Comparison of ENCODE assay signal across 12 cellular contexts in genomic region chr14:103549361-103550311, GRCh38. TPM values are rescaled to one million over a fixed set of nuclear protein-coding genes. Genes with fewer than 3 reads are reported as not detected.
DNase-seq lines count a peak whose midpoint lies in the region; ATAC-seq and TF ChIP-seq lines count a peak whose summit lies in the region.
"Had no signal": no experiment of that assay in that cellular context is flagged by ENCODE, and none has a peak within 500 bp of the region (broad histone marks: within the 10 kb centered on the region; RNA-seq: fewer than 3 reads in every experiment).

No MANE protein-coding gene starts in this region.

- H3K9me3 ChIP-seq in right lobe of liver (no peaks in the 10 kb centered on the region), stomach smooth muscle (ENCODE audit: control insufficient read depth in 2 of 2, low read length in 2 of 2) (no peaks in the 10 kb centered on the region), PC-3 (ENCODE audit: low read length) (no peaks in the 10 kb centered on the region)

- peak; percentile 66 for DNase-seq in NCI-H1694 treated with DMSO at 0.1 percent for 48 hours (lab: John Stamatoyannopoulos, UW)
- DNase-seq in coronary artery (ENCODE audit: low spot score): no peak
- DNase-seq in right lobe of liver: peak in 2 of 3 donors; percentile 50 to 51
- DNase-seq in NCI-H345 treated with DMSO at 0.1 percent for 48 hours (lab: John Stamatoyannopoulos, UW; ENCODE audit: unreplicated experiment): no peak
- no peak for DNase-seq in PC-3
- DNase-seq: activated B cell treated with CpG ODN at 0.5 μM for 24 hours; activated naive CD4-positive, alpha-beta T cell treated with anti-CD3 and anti-CD28 coated beads, Interleukin-2, amount 10 ng/mL, durations not matched to agents 7 days and 5 days; HFFc6; PC-9 had no signal

- no peak for TF ChIP-seq POLR2A in right lobe of liver (IDR thresholded peaks at IDR 0.05)

- H3K27me3 ChIP-seq in right lobe of liver: no peaks in the 10 kb centered on the region
- no peaks in the 10 kb centered on the region for H3K27me3 ChIP-seq in stomach smooth muscle (ENCODE audit: control insufficient read depth in 1 of 2, insufficient read depth in 2 of 2, low read length in 2 of 2)
- no peaks in the 10 kb centered on the region for H3K27me3 ChIP-seq in PC-3 (ENCODE audit: low read length)

- H3K27ac ChIP-seq in coronary artery: peak overlapping the region; percentile 90 to 96
- H3K27ac ChIP-seq in right lobe of liver: no peak overlapping the region
- peak overlapping the region; percentile 98 for H3K27ac ChIP-seq in stomach smooth muscle (ENCODE audit: low read length)
- no peak overlapping the region for H3K27ac ChIP-seq in PC-3 (ENCODE audit: low read length)
- H3K27ac ChIP-seq: PC-9 had no signal

- H4K20me1 ChIP-seq in PC-3 (ENCODE audit: low read length): no peaks in the 10 kb centered on the region

- no peak overlapping the region for H3K4me2 ChIP-seq in PC-3 (ENCODE audit: low read length)
- H3K4me2 ChIP-seq: PC-9 had no signal

- 79% methylated on average over 14 of the region's 30 CpGs for WGBS in right lobe of liver (ENCODE audit: insufficient coverage, low coverage, low lambda C conversion rate, missing lambda C conversion rate)

- no peak overlapping the region for H2AFZ ChIP-seq in PC-3 (ENCODE audit: low read length)
- H2AFZ ChIP-seq: PC-9 had no signal

- TF ChIP-seq CTCF in coronary artery (IDR thresholded peaks at IDR 0.05) (no peak), right lobe of liver (IDR thresholded peaks at IDR 0.05) (no peak), PC-3 (conservative IDR thresholded peaks at IDR 0.05; ENCODE audit: low read depth, low read length) (no peak)

- H3K36me3 ChIP-seq in right lobe of liver (no peaks in the 10 kb centered on the region), stomach smooth muscle (ENCODE audit: control insufficient read depth in 2 of 2, insufficient read depth in 2 of 2, low read length in 2 of 2) (no peaks in the 10 kb centered on the region), PC-3 (ENCODE audit: low read depth, low read length) (no peaks in the 10 kb centered on the region)

- CTCF ChIA-PET in PC-3 (lab: Charles Lee): no interaction called here

- intact Hi-C loops in right lobe of liver (cut with DNase I): loop anchor here (5.0 to 10.0 kb wide), 3 partner anchors 32 to 55 kb away; no protein-coding TSS in a partner anchor
- intact Hi-C loops in PC-3 (cut with micrococcal nuclease): no loop called here

- peak in 1 of 4 donors; percentile 30 for ATAC-seq in right lobe of liver
- ATAC-seq in activated CD4-positive, CD25-positive, alpha-beta regulatory T cell treated with anti-CD3 and anti-CD28 coated beads, Interleukin-2, amount 50 U/mL, for 24 hours: no peak
- no peak for ATAC-seq in PC-3
- ATAC-seq in HG02973 (IDR thresholded peaks at IDR 0.05; ENCODE audit: unreplicated experiment): no peak

- H3K4me3 ChIP-seq in coronary artery (no peak overlapping the region), right lobe of liver (no peak overlapping the region), stomach smooth muscle (ENCODE audit: low read length in 2 of 2) (peak overlapping the region in 1 of 2 donors; percentile 66), PC-3 (ENCODE audit: low read length) (no peak overlapping the region)
- H3K4me3 ChIP-seq: PC-9 had no signal

- H3F3A ChIP-seq in PC-3 (ENCODE audit: low read length, unreplicated experiment): no peaks in the 10 kb centered on the region

- H3K9ac ChIP-seq in stomach smooth muscle (ENCODE audit: low read length in 2 of 2) (peak overlapping the region; percentile 68 to 88), PC-3 (ENCODE audit: low read length) (no peak overlapping the region)

- H3K9me2 ChIP-seq in PC-3 (replicated peaks; ENCODE audit: low read length): no peaks in the 10 kb centered on the region

- no TSS peak for BruUV-seq in PC-3 (replicated peaks; lab: Mats Ljungman, UMichigan)

- H3K4me1 ChIP-seq in right lobe of liver (no peaks in the 10 kb centered on the region), stomach smooth muscle (ENCODE audit: control insufficient read depth, insufficient read depth, low read length) (peaks cover 86% of the 10 kb centered on the region), PC-3 (ENCODE audit: insufficient read depth, low read length) (peaks cover 15% of the 10 kb centered on the region)

- no peaks in the 10 kb centered on the region for H3K79me2 ChIP-seq in PC-3 (ENCODE audit: low read length)

- POLR2A ChIA-PET in PC-3 (lab: Charles Lee; ENCODE audit: unreplicated experiment): no interaction called here

RNA-seq across cellular contexts. Expression of gene BAG5, which starts 12.8 kb away (rescaled TPM):
- 10 to 100 TPM in 4 of 6 experiments, 1 to 10 TPM in 2; 6.5 to 11.4 (median 10.9) TPM for total RNA-seq in right lobe of liver
- 28.1 and 33.0 TPM in 2 replicates for total RNA-seq in PC-3 (2014; rRNA removed)

RNA-seq across cellular contexts. Expression of gene COA8, which starts 13.1 kb away (rescaled TPM):
- 10 to 100 TPM in 5 of 6 experiments, 1 to 10 TPM in 1; 7.5 to 17.7 (median 14.9) TPM for total RNA-seq in right lobe of liver
- 52.7 and 62.3 TPM in 2 replicates for total RNA-seq in PC-3 (2014; rRNA removed)

RNA-seq across cellular contexts. Expression of gene TRMT61A, which starts 20.6 kb away (rescaled TPM):
- total RNA-seq in right lobe of liver (10 to 100 TPM in 2 of 6 experiments, 1 to 10 TPM in 4; 3.8 to 12.1 (median 4.8) TPM), PC-3 (2014; rRNA removed) (51.2 and 72.9 TPM in 2 replicates)

RNA-seq across cellular contexts. Expression of gene CKB, which starts 27.0 kb away (rescaled TPM):
- total RNA-seq in right lobe of liver (10 to 100 TPM in 2 of 6 experiments, 1 to 10 TPM in 4; 3.6 to 57.1 (median 6.7) TPM), PC-3 (2014; rRNA removed) (299 and 324 TPM in 2 replicates)

Comparison
In these comparisons a context has a peak if more than half of its experiments do, and no peak if none do; other contexts are left out.
1. DNase-seq: peak in NCI-H1694 treated with DMSO at 0.1 percent for 48 hours (single experiment) and right lobe of liver (2 of 3); none in coronary artery (single experiment), NCI-H345 treated with DMSO at 0.1 percent for 48 hours (single experiment) and PC-3 (single experiment).
2. H3K27ac ChIP-seq: peak in coronary artery (2 of 2) and stomach smooth muscle (single experiment); none in right lobe of liver (0 of 3) and PC-3 (single experiment).